Comparison of ENCODE assay signal across 1 cellular context in genomic region chr11:7671807-7672206, GRCh38.
TF ChIP-seq lines count a peak whose summit lies in the region.

No MANE protein-coding gene starts in this region.

TF ChIP-seq in GM12878, 131 proteins besides CTCF, POLR2A, EP300 and RAD21 (continued from another document):
- no peak for TF ChIP-seq ZBTB11 (CRISPR knock-in tag; IDR thresholded peaks at IDR 0.05)
